ENCODE assay signal across 17 cellular contexts in the genomic region with DNA sequence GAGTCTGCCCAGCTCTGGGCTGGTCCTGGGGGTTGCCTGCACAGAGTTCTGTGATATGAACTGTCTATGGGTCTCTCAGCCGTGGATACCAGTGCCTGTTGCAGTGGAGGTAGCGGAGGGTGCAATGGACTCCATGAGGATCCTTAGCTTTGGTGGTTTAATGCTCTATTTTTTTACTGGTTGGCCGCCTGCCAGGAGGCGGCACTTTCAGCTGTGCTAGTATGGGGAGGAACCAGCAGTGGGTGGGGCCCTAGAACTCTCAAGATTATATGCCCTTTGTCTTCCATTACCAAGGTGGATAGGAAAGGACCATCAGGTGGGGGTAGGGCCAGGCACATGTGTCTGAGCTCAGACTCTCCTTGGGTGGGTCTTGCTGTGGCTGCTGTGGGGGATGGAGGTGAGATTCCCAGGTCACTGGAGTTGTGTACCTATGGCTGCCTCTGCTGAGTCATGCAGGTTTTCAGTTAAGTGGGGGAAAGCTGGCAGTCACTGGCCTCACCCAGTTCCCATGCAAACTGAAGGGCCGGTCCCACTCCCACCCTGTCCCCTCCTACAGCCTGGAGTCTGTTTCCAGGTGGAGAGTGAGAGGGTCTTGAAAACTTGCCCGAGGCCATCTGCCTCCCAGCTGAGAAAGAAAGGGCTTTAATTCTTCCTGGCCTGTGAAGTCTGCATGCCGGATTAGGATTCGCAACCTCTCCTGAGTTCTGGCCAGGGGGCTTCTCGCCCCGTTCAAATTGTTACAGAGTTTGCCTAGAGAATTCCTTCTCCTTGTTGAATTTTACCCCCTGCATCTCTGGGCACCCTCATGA. TPM values are rescaled to one million over a fixed set of nuclear protein-coding genes. Genes with fewer than 3 reads are reported as not detected.
A peak's percentile ranks its signal among the peaks of the same experiment; 100 is the strongest.
DNase-seq lines count a peak whose midpoint lies in the region; ATAC-seq and TF ChIP-seq lines count a peak whose summit lies in the region.
"Had no signal": no experiment of that assay in that cellular context is flagged by ENCODE, and none has a peak within 500 bp of the region (broad histone marks: within the 10 kb centered on the region; RNA-seq: fewer than 3 reads in every experiment).

No MANE protein-coding gene starts in this region.

- no peaks in the 10 kb centered on the region for H3K27me3 Mint-ChIP-seq in Calu3 (ENCODE audit: unreplicated experiment)
- H3K27me3 Mint-ChIP-seq in stimulated activated memory B cell treated with anti-CD40 and anti-IgM and Interleukin-4, amounts not matched to agents 10 μg/mL and 1 μg/mL and 100 μg/mL, for 72 hours = peaks cover 80% of the 10 kb centered on the region

- H3K4me2 ChIP-seq in PC-9 = peak overlapping the region; percentile 48

- peak overlapping the region; percentile 10 for H3K27ac Mint-ChIP-seq in Calu3 (ENCODE audit: unreplicated experiment)
- H3K27ac Mint-ChIP-seq in stimulated activated memory B cell treated with anti-CD40 and anti-IgM and Interleukin-4, amounts not matched to agents 10 μg/mL and 1 μg/mL and 100 μg/mL, for 72 hours = no peak overlapping the region
- H3K27ac Mint-ChIP-seq: activated naive CD8-positive, alpha-beta T cell treated with anti-CD3 and anti-CD28 coated beads, Interleukin-2, amount 50 U/mL, for 24 hours; B cell had no signal

- no peaks in the 10 kb centered on the region for H3K27me3 ChIP-seq in PC-9 (ENCODE audit: insufficient read depth, low read depth)

- no peak for TF ChIP-seq CTCF in Calu3 (IDR thresholded peaks at IDR 0.05; ENCODE audit: unreplicated experiment)
- TF ChIP-seq CTCF in PC-9 (conservative IDR thresholded peaks at IDR 0.05) = no peak

- peak overlapping the region; percentile 66 for H3K27ac ChIP-seq in PC-9

- H4K20me1 ChIP-seq in PC-9 (ENCODE audit: insufficient read depth) = no peaks in the 10 kb centered on the region

- DNase-seq in Calu3 (peak; percentile 9), HK-2 (ENCODE audit: unreplicated experiment) (peak; percentile 58), PC-9 (peak; percentile 77 to 84), kidney tubule cell (ENCODE audit: low spot score) (peak; percentile 58), mesenteric fat pad (ENCODE audit: low spot score) (no peak), SK-N-DZ (ENCODE audit: low spot score) (no peak)
- DNase-seq: activated CD4-positive, alpha-beta T cell treated with anti-CD3 and anti-CD28 coated beads for 48 hours; activated naive CD8-positive, alpha-beta T cell treated with anti-CD3 and anti-CD28 coated beads, Interleukin-2, amount 50 U/mL, for 24 hours; activated T-cell treated with anti-CD3 and anti-CD28 coated beads, Interleukin-2, amount 50 U/mL, for 4 hours; cerebellar nuclear complex; DND-41; glutamatergic neuron; kidney glomerular epithelial cell; T-helper 9 cell had no signal

- H2AFZ ChIP-seq in PC-9 = peak overlapping the region; percentile 59

- no peak for ATAC-seq in stimulated activated memory B cell treated with anti-CD40 and anti-IgM and Interleukin-4, amounts not matched to agents 10 μg/mL and 1 μg/mL and 100 μg/mL, for 72 hours
- no peak for ATAC-seq in HG03280 (IDR thresholded peaks at IDR 0.05; ENCODE audit: unreplicated experiment)
- ATAC-seq: activated naive CD8-positive, alpha-beta T cell treated with anti-CD3 and anti-CD28 coated beads, Interleukin-2, amount 50 U/mL, for 24 hours; activated T-cell treated with anti-CD3 and anti-CD28 coated beads, Interleukin-2, amount 50 U/mL, for 4 hours had no signal

- H3F3A ChIP-seq in PC-9 (ENCODE audit: insufficient read depth, low read depth) = 0 out of 2 replicates have a peak, but pooled peaks cover 5% of the 10 kb centered on the region

- H3K9me2 ChIP-seq in PC-9 (ENCODE audit: insufficient read depth) = no peaks in the 10 kb centered on the region

- H3K36me3 Mint-ChIP-seq in Calu3 (ENCODE audit: insufficient read depth, unreplicated experiment) = no peaks in the 10 kb centered on the region
- no peaks in the 10 kb centered on the region for H3K36me3 Mint-ChIP-seq in stimulated activated memory B cell treated with anti-CD40 and anti-IgM and Interleukin-4, amounts not matched to agents 10 μg/mL and 1 μg/mL and 100 μg/mL, for 72 hours

- CTCF ChIA-PET in Calu3 (lab: Charles Lee) = interaction anchor here (0.5 kb wide), 1 partner anchor 13 kb away, joined by 4 read pairs; no protein-coding TSS in a partner anchor
- CTCF ChIA-PET in PC-9 (lab: Charles Lee) = interaction anchor here (0.6 to 1.2 kb wide), 2 partner anchors 13 to 1178 kb away, joined by 3 to 8 read pairs; no protein-coding TSS in a partner anchor

- intact Hi-C loops in Calu3 (cut with micrococcal nuclease; ENCODE audit: unreplicated experiment) (no loop called here), PC-9 (cut with micrococcal nuclease; ENCODE audit: unreplicated experiment) (loop anchor here (1.0 to 5.0 kb wide), 2 partner anchors 15 to 84 kb away; a partner anchor contains a TSS)

- H3K4me3 ChIP-seq in PC-9 = peak overlapping the region; percentile 1; the same call in 1 of the 2 replicates

- H3K79me2 ChIP-seq in PC-9 (ENCODE audit: low read depth) = 0 out of 2 replicates have a peak, but pooled peaks cover 11% of the 10 kb centered on the region

- H3K4me1 ChIP-seq in PC-9 (replicated peaks; ENCODE audit: insufficient read depth) = peaks cover 25% of the 10 kb centered on the region

- BruUV-seq in Calu3 (replicated peaks; lab: Mats Ljungman, UMichigan) (no TSS peak), PC-9 (replicated peaks; lab: Mats Ljungman, UMichigan) (TSS peak; percentile 76)

- H3K4me1 Mint-ChIP-seq in Calu3 (ENCODE audit: low read depth, unreplicated experiment) = no peaks in the 10 kb centered on the region
- H3K4me1 Mint-ChIP-seq in stimulated activated memory B cell treated with anti-CD40 and anti-IgM and Interleukin-4, amounts not matched to agents 10 μg/mL and 1 μg/mL and 100 μg/mL, for 72 hours = no peaks in the 10 kb centered on the region
- H3K4me1 Mint-ChIP-seq: activated naive CD8-positive, alpha-beta T cell treated with anti-CD3 and anti-CD28 coated beads, Interleukin-2, amount 50 U/mL, for 24 hours; B cell had no signal

- no peaks in the 10 kb centered on the region for H3K36me3 ChIP-seq in PC-9 (ENCODE audit: low read depth)

- H3K4me3 Mint-ChIP-seq in Calu3 (ENCODE audit: low read depth, unreplicated experiment) = no peak overlapping the region
- no peak overlapping the region for H3K4me3 Mint-ChIP-seq in stimulated activated memory B cell treated with anti-CD40 and anti-IgM and Interleukin-4, amounts not matched to agents 10 μg/mL and 1 μg/mL and 100 μg/mL, for 72 hours
- H3K4me3 Mint-ChIP-seq: activated naive CD8-positive, alpha-beta T cell treated with anti-CD3 and anti-CD28 coated beads, Interleukin-2, amount 50 U/mL, for 24 hours; activated T-cell treated with anti-CD3 and anti-CD28 coated beads, Interleukin-2, amount 50 U/mL, for 4 hours; B cell had no signal

- H3K9me3 Mint-ChIP-seq in Calu3 (ENCODE audit: low read depth, unreplicated experiment) = peaks cover 2% of the 10 kb centered on the region
- peaks cover 20% of the 10 kb centered on the region for H3K9me3 Mint-ChIP-seq in stimulated activated memory B cell treated with anti-CD40 and anti-IgM and Interleukin-4, amounts not matched to agents 10 μg/mL and 1 μg/mL and 100 μg/mL, for 72 hours

- H3K9me3 ChIP-seq in PC-9 (ENCODE audit: insufficient read depth, low read depth) = 0 out of 2 replicates have a peak, but pooled peaks cover 10% of the 10 kb centered on the region

- POLR2A ChIA-PET in PC-9 (lab: Charles Lee; ENCODE audit: unreplicated experiment) = interaction anchor here (1.3 kb wide), 1 partner anchor 14 kb away, joined by 18 read pairs; a partner anchor contains a TSS

RNA-seq across cellular contexts. Expression of a gene that starts 14.5 kb away (rescaled TPM):
- total RNA-seq in Calu3 (2022) (3.5 and 5.0 TPM in 2 replicates), PC-9 (2021) (28.8 and 34.9 TPM in 2 replicates), mesenteric fat pad (1.1 TPM)
- polyA plus RNA-seq in SK-N-DZ (2014; cell fraction: cytosol; rRNA removed) = 2.4 and 6.5 TPM in 2 replicates
- polyA plus RNA-seq in SK-N-DZ (2014; cell fraction: nucleus; rRNA removed) = 2.2 and 6.9 TPM in 2 replicates
- total RNA-seq: activated T-cell treated with anti-CD3 and anti-CD28 coated beads, Interleukin-2, amount 50 U/mL, for 4 hours had no signal

Comparison
In these comparisons a context has a peak if more than half of its experiments do, and no peak if none do; other contexts are left out.
1. DNase-seq: peak in Calu3 (single experiment), HK-2 (single experiment), PC-9 (2 of 2) and kidney tubule cell (single experiment); none in mesenteric fat pad (single experiment) and SK-N-DZ (single experiment).